36 cellular contexts compared by ENCODE assay signal in the genomic region with DNA sequence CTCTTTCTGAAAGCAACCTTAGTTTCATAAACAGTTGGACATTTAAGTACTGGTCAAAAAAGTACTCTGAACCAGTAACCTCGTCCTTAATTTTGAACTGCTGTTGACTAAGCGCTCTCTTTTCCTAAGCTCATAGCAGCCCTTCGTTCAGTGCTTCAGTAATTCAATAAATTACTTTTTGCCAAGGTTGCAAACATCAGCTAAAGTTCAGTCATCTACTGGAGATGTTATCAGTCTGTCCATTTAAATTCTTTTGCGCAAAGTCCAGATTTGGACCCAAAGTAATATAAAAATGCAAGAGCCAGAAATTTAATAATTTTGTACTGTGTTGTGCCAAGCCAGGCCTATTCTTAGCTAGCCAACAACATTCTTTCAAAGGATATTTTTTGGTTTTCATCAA. TPM values are rescaled to one million over a fixed set of nuclear protein-coding genes. Genes with fewer than 3 reads are reported as not detected.
"Had no signal": no experiment of that assay in that cellular context is flagged by ENCODE, and none has a peak within 500 bp of the region (broad histone marks: within the 10 kb centered on the region; RNA-seq: fewer than 3 reads in every experiment).

No MANE protein-coding gene starts in this region.

- H3K4me1 ChIP-seq: body of pancreas, breast epithelium had no signal

- H3K36me3 ChIP-seq: ascending aorta, brain microvascular endothelial cell, breast epithelium, cardiac muscle cell had no signal

- DNase-seq: activated effector memory CD4-positive, alpha-beta T cell treated with anti-CD3 and anti-CD28 coated beads, Interleukin-2, amount 50 U/mL, for 16 hours; activated effector memory CD4-positive, alpha-beta T cell treated with Interleukin-2 at 50 U/mL for 16 hours; activated gamma-delta T cell; activated gamma-delta T cell treated with Interleukin-2 at 50 U/mL for 16 hours; activated naive CD4-positive, alpha-beta T cell; activated naive CD4-positive, alpha-beta T cell treated with anti-CD3 and anti-CD28 coated beads for 36 hours; activated naive CD4-positive, alpha-beta T cell treated with anti-CD3 and anti-CD28 coated beads, Interleukin-2, amount 10 ng/mL, durations not matched to agents 7 days and 5 days; activated naive CD4-positive, alpha-beta T cell treated with anti-CD3 and anti-CD28 coated beads, Interleukin-2, amount 50 U/mL, for 16 hours; activated naive CD4-positive, alpha-beta T cell treated with Interleukin-2 at 50 U/mL for 16 hours; activated naive CD8-positive, alpha-beta T cell treated with anti-CD3 and anti-CD28 coated beads for 36 hours; activated naive CD8-positive, alpha-beta T cell treated with anti-CD3 and anti-CD28 coated beads, Interleukin-2, amount 10 ng/mL, durations not matched to agents 7 days and 5 days; activated naive CD8-positive, alpha-beta T cell treated with anti-CD3 and anti-CD28 coated beads, Interleukin-2, amount 50 U/mL, for 24 hours; activated T-cell treated with anti-CD3 and anti-CD28 coated beads, Interleukin-2, amount 50 U/mL, for 1 hour; activated T-cell treated with anti-CD3 and anti-CD28 coated beads, Interleukin-2, amount 50 U/mL, for 24 hours; activated T-cell treated with anti-CD3 and anti-CD28 coated beads, Interleukin-2, amount 50 U/mL, for 4 hours; activated T-cell treated with anti-CD3 and anti-CD28 coated beads, Interleukin-2, amount 50 U/mL, for 48 hours; activated T-cell treated with anti-CD3 and anti-CD28 coated beads, Interleukin-2, amount 50 U/mL, for 72 hours; amniotic stem cell; amygdala; anterior cingulate cortex; aorta; body of pancreas; brain microvascular endothelial cell; caudate nucleus; central memory CD4-positive, alpha-beta T cell; cerebellar nuclear complex had no signal

- H3K27me3 ChIP-seq: ascending aorta, body of pancreas, brain microvascular endothelial cell, breast epithelium, cardiac muscle cell had no signal

- H3K27ac ChIP-seq: ascending aorta, body of pancreas, brain microvascular endothelial cell, breast epithelium, cardiac muscle cell had no signal

- H3K4me3 ChIP-seq: ascending aorta, body of pancreas, breast epithelium, cardiac muscle cell had no signal

- ATAC-seq: activated naive CD4-positive, alpha-beta T cell treated with anti-CD3 and anti-CD28 coated beads, Interleukin-2, amount 50 U/mL, for 72 hours; activated naive CD8-positive, alpha-beta T cell treated with anti-CD3 and anti-CD28 coated beads, Interleukin-2, amount 50 U/mL, for 24 hours; activated T-cell treated with anti-CD3 and anti-CD28 coated beads, Interleukin-2, amount 50 U/mL, for 4 hours; activated T-cell treated with anti-CD3 and anti-CD28 coated beads, Interleukin-2, amount 50 U/mL, for 72 hours; activated T-helper 17 cell treated with anti-CD3 and anti-CD28 coated beads, Interleukin-2, amount 50 U/mL, for 72 hours; body of pancreas had no signal

- H3K9me3 ChIP-seq: ascending aorta, body of pancreas, breast epithelium had no signal

RNA-seq across cellular contexts. Expression of a gene that starts 22.6 kb away (rescaled TPM):
- total RNA-seq: activated naive CD4-positive, alpha-beta T cell treated with anti-CD3 and anti-CD28 coated beads for 36 hours; activated naive CD4-positive, alpha-beta T cell treated with anti-CD3 and anti-CD28 coated beads, Interleukin-2, amount 50 U/mL, for 72 hours; activated naive CD8-positive, alpha-beta T cell treated with anti-CD3 and anti-CD28 coated beads for 36 hours; activated naive CD8-positive, alpha-beta T cell treated with anti-CD3 and anti-CD28 coated beads, Interleukin-2, amount 10 ng/mL, durations not matched to agents 7 days and 5 days; activated T-cell treated with anti-CD3 and anti-CD28 coated beads, Interleukin-2, amount 50 U/mL, for 4 hours; activated T-cell treated with anti-CD3 and anti-CD28 coated beads, Interleukin-2, amount 50 U/mL, for 72 hours; activated T-helper 1 cell treated with anti-CD3 and anti-CD28 coated beads, Interleukin-12 subunit alpha, Interleukin-12 subunit beta, Interleukin-2, Interleukin-4 antibody, amounts not matched to agents 30 ng/mL and 10 ng/mL and 1 ng/mL, durations not matched to agents 14 hours and 24 hours and 36 hours; activated T-helper 17 cell treated with anti-CD3 and anti-CD28 coated beads, Interleukin-2, amount 50 U/mL, for 72 hours; activated T-helper 2 cell treated with anti-CD3 and anti-CD28 coated beads, Interferon-gamma antibody, Interleukin-2, Interleukin-4, amounts not matched to agents 10 μg/mL and 5 μg/mL and 100 μg/mL, durations not matched to agents 14 hours and 24 hours and 36 hours; aorta; ascending aorta; astrocyte; bronchial epithelial cell; cardiac muscle cell; chondrocyte had no signal
- polyA plus RNA-seq: cardiac muscle cell had no signal
